ENCODE assay signal across 21 cellular contexts in genomic region chr22:22767876-22768602, GRCh38.
DNase-seq lines count a peak whose midpoint lies in the region; ATAC-seq and TF ChIP-seq lines count a peak whose summit lies in the region.
"Had no signal": no experiment of that assay in that cellular context is flagged by ENCODE, and none has a peak within 500 bp of the region (broad histone marks: within the 10 kb centered on the region; RNA-seq: fewer than 3 reads in every experiment).

No MANE protein-coding gene starts in this region.

- no peak for DNase-seq in DND-41
- DNase-seq in H7: peak; percentile 61
- peak; percentile 26 to 30 for DNase-seq in cardiac fibroblast (ENCODE audit: low read depth in 2 of 2)
- DNase-seq in lower lobe of right lung: no peak
- DNase-seq in T-helper 9 cell: no peak
- DNase-seq in mucosa of descending colon: no peak
- no peak for DNase-seq in CD4-positive, alpha-beta memory T cell
- DNase-seq in OCI-M1 (lab: John Stamatoyannopoulos, UW): no peak
- DNase-seq: activated naive CD4-positive, alpha-beta T cell; DMS79 treated with DMSO at 0.1 percent for 48 hours; effector memory CD8-positive, alpha-beta T cell; midbrain; NCI-H1436; NCI-H2227 treated with DMSO at 0.1 percent for 48 hours; occipital lobe had no signal

- POLR2A ChIA-PET in CD4-positive, alpha-beta memory T cell (lab: Charles Lee; ENCODE audit: partially characterized antibody): interaction anchor here (1.0 kb wide), 1 partner anchor 15 kb away, joined by 4 read pairs; no protein-coding TSS in a partner anchor

- H3K27me3 Mint-ChIP-seq in CD4-positive, alpha-beta memory T cell: peaks cover 4 to 6% of the 10 kb centered on the region in 2 donors
- H3K27me3 Mint-ChIP-seq: effector memory CD8-positive, alpha-beta T cell had no signal

- CTCF ChIA-PET in CD4-positive, alpha-beta memory T cell (lab: Charles Lee; ENCODE audit: partially characterized antibody): interaction anchor here (0.8 to 9.8 kb wide), 8 partner anchors 14 to 116 kb away, joined by 3 to 138 read pairs (median 4); no protein-coding TSS in a partner anchor

- H3K79me2 ChIP-seq in DND-41 (ENCODE audit: insufficient read depth, low read length): no peaks in the 10 kb centered on the region

- H3K4me2 ChIP-seq in DND-41 (ENCODE audit: insufficient read depth, low read length): no peak overlapping the region
- H3K4me2 ChIP-seq: KMS-11 had no signal

- no peaks in the 10 kb centered on the region for H3K27me3 ChIP-seq in DND-41 (ENCODE audit: insufficient read depth, low read length, poor library complexity)
- peaks cover 22% of the 10 kb centered on the region for H3K27me3 ChIP-seq in H7 (ENCODE audit: control insufficient read depth, insufficient read depth, low read length)
- H3K27me3 ChIP-seq in lower lobe of right lung (ENCODE audit: low read depth): peaks cover 9% of the 10 kb centered on the region
- H3K27me3 ChIP-seq in CD4-positive, alpha-beta memory T cell (ENCODE audit: insufficient read depth, low read length): no peaks in the 10 kb centered on the region
- H3K27me3 ChIP-seq: body of pancreas had no signal

- no peak overlapping the region for H3K27ac ChIP-seq in DND-41 (ENCODE audit: low read length)
- no peak overlapping the region for H3K27ac ChIP-seq in lower lobe of right lung
- H3K27ac ChIP-seq in CD4-positive, alpha-beta memory T cell (ENCODE audit: low read depth, low read length): no peak overlapping the region
- H3K27ac ChIP-seq: body of pancreas, gastroesophageal sphincter, KMS-11, skin epidermis had no signal

- H3K36me3 ChIP-seq in DND-41 (ENCODE audit: insufficient read depth, low read length) (no peaks in the 10 kb centered on the region), H7 (replicated peaks; ENCODE audit: control insufficient read depth, insufficient read depth, low read length) (no peaks in the 10 kb centered on the region), lower lobe of right lung (no peaks in the 10 kb centered on the region), mucosa of descending colon (ENCODE audit: low read depth) (no peaks in the 10 kb centered on the region)
- H3K36me3 ChIP-seq in CD4-positive, alpha-beta memory T cell (ENCODE audit: insufficient read depth, low read length): no peaks in the 10 kb centered on the region
- H3K36me3 ChIP-seq: gastroesophageal sphincter had no signal

- peak overlapping the region in 3 of 7 donors; percentile 25 to 75 (median 66) for H3K27ac Mint-ChIP-seq in CD4-positive, alpha-beta memory T cell
- H3K27ac Mint-ChIP-seq: B cell had no signal

- H4K20me1 ChIP-seq in DND-41 (ENCODE audit: insufficient read depth, low read length): no peaks in the 10 kb centered on the region

- no peak overlapping the region for H2AFZ ChIP-seq in DND-41 (ENCODE audit: low read depth, low read length)

- no peak overlapping the region for H3K4me3 Mint-ChIP-seq in CD4-positive, alpha-beta memory T cell
- H3K4me3 Mint-ChIP-seq: B cell; stimulated activated naive CD8-positive, alpha-beta T cell treated with anti-CD3 and anti-CD28 coated beads, Interleukin-15, amount 100 ng/mL, for 72 hours had no signal

- H3K9me3 Mint-ChIP-seq in CD4-positive, alpha-beta memory T cell: no peaks in the 10 kb centered on the region
- H3K9me3 Mint-ChIP-seq: effector memory CD8-positive, alpha-beta T cell; stimulated activated naive CD8-positive, alpha-beta T cell treated with anti-CD3 and anti-CD28 coated beads, Interleukin-15, amount 100 ng/mL, for 72 hours had no signal

- H3K9me3 ChIP-seq in DND-41 (ENCODE audit: insufficient read depth, low read length, severe bottlenecking) (no peaks in the 10 kb centered on the region), lower lobe of right lung (no peaks in the 10 kb centered on the region), mucosa of descending colon (no peaks in the 10 kb centered on the region)
- H3K9me3 ChIP-seq in CD4-positive, alpha-beta memory T cell (ENCODE audit: control insufficient read depth in 1 of 2, low read length in 2 of 2): no peaks in the 10 kb centered on the region
- H3K9me3 ChIP-seq: body of pancreas had no signal

- no peaks in the 10 kb centered on the region for H3K4me1 ChIP-seq in DND-41 (ENCODE audit: insufficient read depth, low read length)
- H3K4me1 ChIP-seq in lower lobe of right lung: no peaks in the 10 kb centered on the region
- H3K4me1 ChIP-seq in mucosa of descending colon (ENCODE audit: low read depth): no peaks in the 10 kb centered on the region
- no peaks in the 10 kb centered on the region for H3K4me1 ChIP-seq in CD4-positive, alpha-beta memory T cell (ENCODE audit: insufficient read depth, low read length)
- H3K4me1 ChIP-seq: body of pancreas, gastroesophageal sphincter had no signal

- H3K36me3 Mint-ChIP-seq in CD4-positive, alpha-beta memory T cell: no peaks in the 10 kb centered on the region

- H3K4me1 Mint-ChIP-seq in CD4-positive, alpha-beta memory T cell: peaks cover 12 to 31% (median 13%) of the 10 kb centered on the region in 4 donors
- H3K4me1 Mint-ChIP-seq: stimulated activated naive CD8-positive, alpha-beta T cell treated with anti-CD3 and anti-CD28 coated beads, Interleukin-15, amount 100 ng/mL, for 72 hours had no signal

- no peak for ATAC-seq in DND-41 (ENCODE audit: insufficient read depth, low read depth)
- ATAC-seq in lower lobe of right lung: no peak
- ATAC-seq in mucosa of descending colon: no peak
- ATAC-seq: body of pancreas; effector memory CD8-positive, alpha-beta T cell; gastroesophageal sphincter; stimulated activated naive CD8-positive, alpha-beta T cell treated with anti-CD3 and anti-CD28 coated beads, Interleukin-15, amount 100 ng/mL, for 72 hours had no signal

- H3K4me3 ChIP-seq in DND-41 (ENCODE audit: low read depth in 1 of 2, low read length in 2 of 2): no peak overlapping the region
- H3K4me3 ChIP-seq in H7 (ENCODE audit: insufficient read depth, low read depth, low read length): no peak overlapping the region
- H3K4me3 ChIP-seq in cardiac fibroblast (replicated peaks in 1 of 2; ENCODE audit: low read depth in 2 of 2, low read length in 2 of 2): no peak overlapping the region
- H3K4me3 ChIP-seq in lower lobe of right lung: no peak overlapping the region
- no peak overlapping the region for H3K4me3 ChIP-seq in mucosa of descending colon
- no peak overlapping the region for H3K4me3 ChIP-seq in CD4-positive, alpha-beta memory T cell (ENCODE audit: low read length in 2 of 2)
- H3K4me3 ChIP-seq: body of pancreas, gastroesophageal sphincter, skin epidermis had no signal

- H3K9ac ChIP-seq in DND-41 (ENCODE audit: low read depth, low read length): no peak overlapping the region
- H3K9ac ChIP-seq: KMS-11 had no signal

- intact Hi-C loops in lower lobe of right lung (cut with DNase I) (no loop called here), mucosa of descending colon (cut with DNase I, micrococcal nuclease) (no loop called here)
- intact Hi-C loops in CD4-positive, alpha-beta memory T cell (cut with micrococcal nuclease): no loop called here

- peak; percentile 30 for TF ChIP-seq CTCF in DND-41 (IDR thresholded peaks at IDR 0.05; ENCODE audit: borderline replicate concordance, extremely low read depth, low read length, poor library complexity, severe bottlenecking)
- TF ChIP-seq CTCF in cardiac fibroblast (IDR thresholded peaks at IDR 0.05; ENCODE audit: low read depth, low read length): peak; percentile 43
- TF ChIP-seq CTCF in lower lobe of right lung (IDR thresholded peaks at IDR 0.05): peak; percentile 5
- no peak for TF ChIP-seq CTCF in mucosa of descending colon (IDR thresholded peaks at IDR 0.05)

Comparison
In these comparisons a context has a peak if more than half of its experiments do, and no peak if none do; other contexts are left out.
1. DNase-seq: peak in H7 (single experiment) and cardiac fibroblast (2 of 2); none in DND-41 (single experiment), lower lobe of right lung (single experiment), T-helper 9 cell (single experiment), mucosa of descending colon (0 of 3), CD4-positive, alpha-beta memory T cell (0 of 5) and OCI-M1 (single experiment).